In genomic region chr5:90134892-90135291, GRCh38 we compare ENCODE assay signal across 9 cellular contexts.
DNase-seq lines count a peak whose midpoint lies in the region; FAIRE-seq and TF ChIP-seq lines count a peak whose summit lies in the region.
"Had no signal": no experiment of that assay in that cellular context is flagged by ENCODE, and none has a peak within 500 bp of the region (broad histone marks: within the 10 kb centered on the region; RNA-seq: fewer than 3 reads in every experiment).

No MANE protein-coding gene starts in this region.

- TF ChIP-seq EP300 in sigmoid colon (IDR thresholded peaks at IDR 0.05), result peak in 2 of 4 donors; percentile 9 to 32

- no peak overlapping the region for H3K27ac ChIP-seq in Karpas-422 (ENCODE audit: low read length)
- H3K27ac ChIP-seq in hepatocyte, result no peak overlapping the region
- H3K27ac ChIP-seq in sigmoid colon, result peak overlapping the region; percentile 3 to 74 (median 50)
- no peak overlapping the region for H3K27ac ChIP-seq in vagina
- no peak overlapping the region for H3K27ac ChIP-seq in OCI-LY7 (ENCODE audit: low read depth, low read length, poor library complexity, severe bottlenecking)

- no peaks in the 10 kb centered on the region for H3K79me2 ChIP-seq in Karpas-422 (ENCODE audit: low read length)
- no peaks in the 10 kb centered on the region for H3K79me2 ChIP-seq in hepatocyte
- no peaks in the 10 kb centered on the region for H3K79me2 ChIP-seq in OCI-LY7 (ENCODE audit: insufficient read depth, low read depth, low read length)

- no peak overlapping the region for H2AFZ ChIP-seq in Karpas-422 (ENCODE audit: low read length)
- H2AFZ ChIP-seq in hepatocyte, result no peak overlapping the region
- no peak overlapping the region for H2AFZ ChIP-seq in OCI-LY7 (ENCODE audit: low read length)

- H3K4me2 ChIP-seq in Karpas-422 (ENCODE audit: low read depth, low read length, poor library complexity, severe bottlenecking) (no peak overlapping the region), hepatocyte (no peak overlapping the region), OCI-LY7 (ENCODE audit: low read length) (no peak overlapping the region)

- H3K9me3 ChIP-seq in Karpas-422 (ENCODE audit: low read length) (no peaks in the 10 kb centered on the region), hepatocyte (ENCODE audit: low read depth) (no peaks in the 10 kb centered on the region), sigmoid colon (no peaks in the 10 kb centered on the region), vagina (no peaks in the 10 kb centered on the region), OCI-LY7 (ENCODE audit: low read length) (no peaks in the 10 kb centered on the region)

- no peak for FAIRE-seq in RCC 7860 (lab: Jason Lieb, UNC)

- POLR2A ChIA-PET in OCI-LY7 (lab: Charles Lee), result no interaction called here

- H3K27me3 ChIP-seq in Karpas-422 (ENCODE audit: low read length) (no peaks in the 10 kb centered on the region), hepatocyte (no peaks in the 10 kb centered on the region), sigmoid colon (no peaks in the 10 kb centered on the region), vagina (no peaks in the 10 kb centered on the region)

- intact Hi-C loops in sigmoid colon (cut with DNase I), result no loop called here
- intact Hi-C loops in vagina (cut with DNase I), result loop anchor here (2.0 kb wide), 1 partner anchor 62 kb away; no protein-coding TSS in a partner anchor
- intact Hi-C loops in OCI-LY7 (cut with micrococcal nuclease; ENCODE audit: unreplicated experiment), result loop anchor here (5.0 kb wide), 1 partner anchor 297 kb away; no protein-coding TSS in a partner anchor

- CTCF ChIA-PET in OCI-LY7 (lab: Charles Lee; ENCODE audit: unreplicated experiment), result no interaction called here

- TF ChIP-seq CTCF in hepatocyte (IDR thresholded peaks at IDR 0.05; ENCODE audit: poor library complexity) (no peak), sigmoid colon (IDR thresholded peaks at IDR 0.05) (no peak), vagina (IDR thresholded peaks at IDR 0.05) (no peak), OCI-LY7 (conservative IDR thresholded peaks at IDR 0.05; ENCODE audit: low read length) (no peak)

- TF ChIP-seq POLR2A in sigmoid colon (IDR thresholded peaks at IDR 0.05) (no peak), vagina (IDR thresholded peaks at IDR 0.05) (no peak)

- H3K36me3 ChIP-seq in Karpas-422 (ENCODE audit: insufficient read depth, low read length), result no peaks in the 10 kb centered on the region
- H3K36me3 ChIP-seq in hepatocyte (replicated peaks; ENCODE audit: insufficient read depth, low read depth), result no peaks in the 10 kb centered on the region
- H3K36me3 ChIP-seq in sigmoid colon, result no peaks in the 10 kb centered on the region
- H3K36me3 ChIP-seq in vagina, result no peaks in the 10 kb centered on the region
- H3K36me3 ChIP-seq in OCI-LY7 (ENCODE audit: insufficient read depth, low read length), result no peaks in the 10 kb centered on the region

- no peak overlapping the region for H3K4me3 ChIP-seq in Karpas-422 (ENCODE audit: low read length)
- no peak overlapping the region for H3K4me3 ChIP-seq in hepatocyte
- H3K4me3 ChIP-seq in sigmoid colon, result no peak overlapping the region
- no peak overlapping the region for H3K4me3 ChIP-seq in vagina
- no peak overlapping the region for H3K4me3 ChIP-seq in OCI-LY7 (ENCODE audit: low read depth, low read length, poor library complexity, severe bottlenecking)

- no TSS peak for BruUV-seq in OCI-LY7 (replicated peaks; lab: Mats Ljungman, UMichigan)

- 83% methylated on average over 4 of the region's 4 CpGs for WGBS in hepatocyte (ENCODE audit: low lambda C conversion rate, missing lambda C conversion rate)
- 83 to 90% methylated on average over 4 of the region's 4 CpGs for WGBS in sigmoid colon, 2 donors

- no peaks in the 10 kb centered on the region for H3K9me2 ChIP-seq in Karpas-422 (replicated peaks; ENCODE audit: insufficient read depth, low read length)
- H3K9me2 ChIP-seq in hepatocyte (replicated peaks; ENCODE audit: insufficient read depth), result no peaks in the 10 kb centered on the region
- H3K9me2 ChIP-seq in OCI-LY7 (ENCODE audit: insufficient read depth, low read length), result no peaks in the 10 kb centered on the region

- H4K20me1 ChIP-seq in Karpas-422 (ENCODE audit: insufficient read depth, low read depth, low read length) (no peaks in the 10 kb centered on the region), hepatocyte (ENCODE audit: insufficient read depth, poor library complexity, severe bottlenecking) (no peaks in the 10 kb centered on the region), OCI-LY7 (ENCODE audit: insufficient read depth, low read length) (no peaks in the 10 kb centered on the region)

- no peak overlapping the region for H3K9ac ChIP-seq in Karpas-422 (ENCODE audit: low read length)

- DNase-seq in Karpas-422 (peak; percentile 16), brain pericyte (ENCODE audit: low read depth, low spot score) (peak; percentile 11), hepatocyte (ENCODE audit: low spot score) (peak; percentile 9), sigmoid colon (peak; percentile 87), vagina (ENCODE audit: extremely low spot score in 2 of 2) (no peak), RCC 7860 (ENCODE audit: low spot score) (no peak), OCI-LY7 (ENCODE audit: low spot score) (no peak), DMS153 (lab: John Stamatoyannopoulos, UW) (no peak)
- DNase-seq: NCI-H446 treated with DMSO at 0.1 percent for 48 hours had no signal

- no peaks in the 10 kb centered on the region for H3K4me1 ChIP-seq in Karpas-422 (ENCODE audit: low read length)
- no peaks in the 10 kb centered on the region for H3K4me1 ChIP-seq in hepatocyte (ENCODE audit: insufficient read depth)
- H3K4me1 ChIP-seq in sigmoid colon, result peaks cover 0 to 49% (median 40%) of the 10 kb centered on the region in 4 donors
- H3K4me1 ChIP-seq in vagina, result no peaks in the 10 kb centered on the region
- H3K4me1 ChIP-seq in OCI-LY7 (ENCODE audit: insufficient read depth, low read length, poor library complexity, severe bottlenecking), result no peaks in the 10 kb centered on the region

Comparison
In these comparisons a context has a peak if more than half of its experiments do, and no peak if none do; other contexts are left out.
1. DNase-seq: peak in Karpas-422 (single experiment), brain pericyte (single experiment), hepatocyte (single experiment) and sigmoid colon (single experiment); none in vagina (0 of 2), RCC 7860 (single experiment), OCI-LY7 (single experiment) and DMS153 (single experiment).
2. H3K27ac ChIP-seq: peak in sigmoid colon (4 of 4); none in Karpas-422 (single experiment), hepatocyte (single experiment), vagina (single experiment) and OCI-LY7 (single experiment).